8 cellular contexts compared by ENCODE assay signal in the genomic region with DNA sequence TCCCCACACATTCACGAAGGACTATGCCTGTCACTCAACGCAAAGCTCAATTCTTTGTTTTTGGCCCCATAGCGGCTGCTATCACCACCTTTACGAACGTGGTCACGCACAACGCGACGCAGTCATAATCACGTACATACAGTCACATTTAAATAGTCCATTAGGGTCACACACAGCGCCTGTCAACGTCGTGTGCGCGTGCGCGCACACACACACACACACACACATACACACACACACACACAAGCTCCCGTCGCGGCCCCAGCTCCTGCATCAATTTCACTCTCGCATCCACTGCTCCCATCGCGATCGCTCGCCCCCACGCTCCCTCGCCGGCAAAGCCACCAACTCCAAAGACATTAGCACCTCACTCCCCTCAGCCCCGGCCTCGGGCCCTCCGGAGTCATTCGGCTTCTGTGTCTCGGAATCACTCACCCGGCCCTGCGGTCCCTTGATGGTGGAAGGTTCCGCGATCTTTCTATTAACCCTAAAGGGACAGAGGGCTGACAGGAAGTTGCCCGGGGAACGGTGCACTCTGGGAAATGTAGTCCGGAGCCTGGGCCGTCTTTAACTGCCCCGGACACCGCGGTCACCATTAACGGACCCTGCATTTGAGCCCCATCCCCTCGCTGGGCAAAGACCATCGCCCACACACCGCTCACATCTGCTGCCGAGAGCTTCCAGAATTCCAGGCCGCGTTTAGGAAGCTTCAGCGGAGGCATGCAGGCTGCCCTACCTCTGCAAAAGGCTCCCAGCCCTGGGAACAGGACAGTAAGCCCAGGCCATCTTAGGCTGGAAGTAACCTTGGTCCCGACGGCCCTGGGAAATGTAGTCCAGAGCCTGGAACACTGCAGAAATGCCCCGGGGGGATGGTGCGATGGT. TPM values are rescaled to one million over a fixed set of nuclear protein-coding genes. Genes with fewer than 3 reads are reported as not detected.
DNase-seq lines count a peak whose midpoint lies in the region; ATAC-seq and TF ChIP-seq lines count a peak whose summit lies in the region.

A gene (minus strand): TSS at position 486 of the 882 bp plus-strand sequence. CDS start 12,768 bp downstream, outside the sequence.

- no peaks in the 10 kb centered on the region for H3K9me2 ChIP-seq in PC-9 (ENCODE audit: insufficient read depth)

- 0 out of 2 replicates have a peak, but pooled peaks cover 6% of the 10 kb centered on the region for H3F3A ChIP-seq in PC-9 (ENCODE audit: insufficient read depth, low read depth)

- no peaks in the 10 kb centered on the region for H4K20me1 ChIP-seq in PC-9 (ENCODE audit: insufficient read depth)
- no peaks in the 10 kb centered on the region for H4K20me1 ChIP-seq in fibroblast of lung (ENCODE audit: control insufficient read depth, extremely low read depth, insufficient read depth, low read length)

- H3K9me3 ChIP-seq in PC-9 (ENCODE audit: insufficient read depth, low read depth) (peaks cover 36% of the 10 kb centered on the region), fibroblast of lung (ENCODE audit: control insufficient read depth, insufficient read depth, low read depth, low read length) (no peaks in the 10 kb centered on the region)

- peaks cover 45% of the 10 kb centered on the region for H3K9me3 Mint-ChIP-seq in activated T-helper 1 cell treated with anti-CD3 and anti-CD28 coated beads, Interleukin-12 subunit alpha, Interleukin-12 subunit beta, Interleukin-2, Interleukin-4 antibody, amounts not matched to agents 30 ng/mL and 10 ng/mL and 1 ng/mL, durations not matched to agents 14 hours and 24 hours and 36 hours
- H3K9me3 Mint-ChIP-seq in naive B cell: peaks cover 0 to 32% (median 20%) of the 10 kb centered on the region in 7 donors
- H3K9me3 Mint-ChIP-seq in stimulated activated effector memory CD8-positive, alpha-beta T cell treated with anti-CD3 and anti-CD28 coated beads, Interleukin-12 subunit alpha, Interleukin-12 subunit beta, amount 100 ng/mL, for 72 hours: peaks cover 6% of the 10 kb centered on the region

- H3K79me2 ChIP-seq in PC-9 (ENCODE audit: low read depth): peaks cover 12% of the 10 kb centered on the region; the same call in 1 of the 2 replicates
- peaks cover 2% of the 10 kb centered on the region for H3K79me2 ChIP-seq in fibroblast of lung (ENCODE audit: control insufficient read depth, insufficient read depth, low read length)

- no peaks in the 10 kb centered on the region for H3K27me3 ChIP-seq in PC-9 (ENCODE audit: insufficient read depth, low read depth)
- H3K27me3 ChIP-seq in fibroblast of lung (ENCODE audit: control insufficient read depth, insufficient read depth, low read length): no peaks in the 10 kb centered on the region

- no peak for TF ChIP-seq CTCF in PC-9 (conservative IDR thresholded peaks at IDR 0.05)
- TF ChIP-seq CTCF in fibroblast of lung (conservative IDR thresholded peaks at IDR 0.05 in 1 of 2, IDR thresholded peaks at IDR 0.05 in 1 of 2; ENCODE audit: low read depth in 1 of 2, low read length in 2 of 2): no peak

- no peaks in the 10 kb centered on the region for H3K4me1 ChIP-seq in PC-9 (replicated peaks; ENCODE audit: insufficient read depth)
- H3K4me1 ChIP-seq in fibroblast of lung (ENCODE audit: control insufficient read depth, extremely low read depth, insufficient read depth, low read length): no peaks in the 10 kb centered on the region

- H3K36me3 ChIP-seq in PC-9 (ENCODE audit: low read depth) (peaks cover 16% of the 10 kb centered on the region), fibroblast of lung (ENCODE audit: control insufficient read depth, insufficient read depth, low read length) (no peaks in the 10 kb centered on the region)

- H3K4me1 Mint-ChIP-seq in activated T-helper 1 cell treated with anti-CD3 and anti-CD28 coated beads, Interleukin-12 subunit alpha, Interleukin-12 subunit beta, Interleukin-2, Interleukin-4 antibody, amounts not matched to agents 30 ng/mL and 10 ng/mL and 1 ng/mL, durations not matched to agents 14 hours and 24 hours and 36 hours (ENCODE audit: low read depth): no peaks in the 10 kb centered on the region
- peaks cover 7 to 12% (median 10%) of the 10 kb centered on the region in 3 donors for H3K4me1 Mint-ChIP-seq in naive B cell
- H3K4me1 Mint-ChIP-seq in stimulated activated effector memory CD8-positive, alpha-beta T cell treated with anti-CD3 and anti-CD28 coated beads, Interleukin-12 subunit alpha, Interleukin-12 subunit beta, amount 100 ng/mL, for 72 hours: peaks cover 6% of the 10 kb centered on the region

- peak within 1 kb of the TSS; percentile 80 for H3K9ac ChIP-seq in fibroblast of lung (ENCODE audit: insufficient read depth, low read length)

- peaks cover 44% of the 10 kb centered on the region for H3K36me3 Mint-ChIP-seq in activated T-helper 1 cell treated with anti-CD3 and anti-CD28 coated beads, Interleukin-12 subunit alpha, Interleukin-12 subunit beta, Interleukin-2, Interleukin-4 antibody, amounts not matched to agents 30 ng/mL and 10 ng/mL and 1 ng/mL, durations not matched to agents 14 hours and 24 hours and 36 hours (ENCODE audit: low read depth)
- H3K36me3 Mint-ChIP-seq in naive B cell: peaks cover 15 to 30% of the 10 kb centered on the region in 2 donors
- peaks cover 27% of the 10 kb centered on the region for H3K36me3 Mint-ChIP-seq in stimulated activated effector memory CD8-positive, alpha-beta T cell treated with anti-CD3 and anti-CD28 coated beads, Interleukin-12 subunit alpha, Interleukin-12 subunit beta, amount 100 ng/mL, for 72 hours

- ATAC-seq in GM19468 (IDR thresholded peaks at IDR 0.05; ENCODE audit: extremely low read depth, unreplicated experiment): peak; percentile 75
- ATAC-seq in naive B cell (ENCODE audit: low read depth in 2 of 2): peak; percentile 89 to 91
- peak; percentile 99 for ATAC-seq in stimulated activated effector memory CD8-positive, alpha-beta T cell treated with anti-CD3 and anti-CD28 coated beads, Interleukin-12 subunit alpha, Interleukin-12 subunit beta, amount 100 ng/mL, for 72 hours

- H3K27me3 Mint-ChIP-seq in activated T-helper 1 cell treated with anti-CD3 and anti-CD28 coated beads, Interleukin-12 subunit alpha, Interleukin-12 subunit beta, Interleukin-2, Interleukin-4 antibody, amounts not matched to agents 30 ng/mL and 10 ng/mL and 1 ng/mL, durations not matched to agents 14 hours and 24 hours and 36 hours (ENCODE audit: insufficient read depth): no peaks in the 10 kb centered on the region
- H3K27me3 Mint-ChIP-seq in naive B cell: no peaks in the 10 kb centered on the region

- H3K4me2 ChIP-seq in PC-9 (peak within 1 kb of the TSS; percentile 83), fibroblast of lung (ENCODE audit: extremely low read depth, insufficient read depth, low read length) (peak within 1 kb of the TSS; percentile 99)

- peak; percentile 88 for DNase-seq in CMK (ENCODE audit: low read depth)
- peak; percentile 65 for DNase-seq in HT1080 (ENCODE audit: low read depth)
- DNase-seq in PC-9: peak; percentile 80 to 82
- DNase-seq in activated T-helper 1 cell treated with anti-CD3 and anti-CD28 coated beads, Interleukin-12 subunit alpha, Interleukin-12 subunit beta, Interleukin-2, Interleukin-4 antibody, amounts not matched to agents 30 ng/mL and 10 ng/mL and 1 ng/mL, durations not matched to agents 14 hours and 24 hours and 36 hours (ENCODE audit: low spot score): peak; percentile 81
- peak; percentile 91 to 95 for DNase-seq in fibroblast of lung (ENCODE audit: low read depth in 2 of 2)
- DNase-seq in naive B cell: peak; percentile 86
- peak; percentile 68 to 89 for DNase-seq in stimulated activated effector memory CD8-positive, alpha-beta T cell treated with anti-CD3 and anti-CD28 coated beads, Interleukin-12 subunit alpha, Interleukin-12 subunit beta, amount 100 ng/mL, for 72 hours (ENCODE audit: low spot score in 2 of 2)

- H3K27ac ChIP-seq in PC-9 (no peak within 1 kb of the TSS), fibroblast of lung (ENCODE audit: insufficient read depth, low read length) (peak within 1 kb of the TSS; percentile 81)

- H3K4me3 Mint-ChIP-seq in activated T-helper 1 cell treated with anti-CD3 and anti-CD28 coated beads, Interleukin-12 subunit alpha, Interleukin-12 subunit beta, Interleukin-2, Interleukin-4 antibody, amounts not matched to agents 30 ng/mL and 10 ng/mL and 1 ng/mL, durations not matched to agents 14 hours and 24 hours and 36 hours: no peak within 1 kb of the TSS
- H3K4me3 Mint-ChIP-seq in naive B cell: peak within 1 kb of the TSS in 1 of 8 donors; percentile 64
- no peak within 1 kb of the TSS for H3K4me3 Mint-ChIP-seq in stimulated activated effector memory CD8-positive, alpha-beta T cell treated with anti-CD3 and anti-CD28 coated beads, Interleukin-12 subunit alpha, Interleukin-12 subunit beta, amount 100 ng/mL, for 72 hours

- no peak within 1 kb of the TSS for H3K27ac Mint-ChIP-seq in activated T-helper 1 cell treated with anti-CD3 and anti-CD28 coated beads, Interleukin-12 subunit alpha, Interleukin-12 subunit beta, Interleukin-2, Interleukin-4 antibody, amounts not matched to agents 30 ng/mL and 10 ng/mL and 1 ng/mL, durations not matched to agents 14 hours and 24 hours and 36 hours
- peak within 1 kb of the TSS; percentile 27 to 90 (median 66) for H3K27ac Mint-ChIP-seq in naive B cell
- H3K27ac Mint-ChIP-seq in stimulated activated effector memory CD8-positive, alpha-beta T cell treated with anti-CD3 and anti-CD28 coated beads, Interleukin-12 subunit alpha, Interleukin-12 subunit beta, amount 100 ng/mL, for 72 hours: no peak within 1 kb of the TSS

- H2AFZ ChIP-seq in PC-9: peak within 1 kb of the TSS; percentile 90
- H2AFZ ChIP-seq in fibroblast of lung (ENCODE audit: low read length): peak within 1 kb of the TSS; percentile 97

- intact Hi-C loops in PC-9 (cut with micrococcal nuclease; ENCODE audit: unreplicated experiment): loop anchor here (1.0 to 2.0 kb wide), 2 partner anchors 12 to 349 kb away; a partner anchor contains a TSS
- intact Hi-C loops in activated T-helper 1 cell treated with anti-CD3 and anti-CD28 coated beads, Interleukin-12 subunit alpha, Interleukin-12 subunit beta, Interleukin-2, Interleukin-4 antibody, amounts not matched to agents 30 ng/mL and 10 ng/mL and 1 ng/mL, durations not matched to agents 14 hours and 24 hours and 36 hours (cut with micrococcal nuclease): loop anchor here (1.0 to 10.0 kb wide), 13 partner anchors 12 to 626 kb away; a partner anchor contains a TSS

- POLR2A ChIA-PET in PC-9 (lab: Charles Lee; ENCODE audit: unreplicated experiment): interaction anchor here (0.6 to 1.2 kb wide), 5 partner anchors 11 to 942 kb away, joined by 3 to 13 read pairs (median 9); no protein-coding TSS in a partner anchor

- H3K4me3 ChIP-seq in PC-9 (peak within 1 kb of the TSS; percentile 74), fibroblast of lung (replicated peaks in 1 of 4; ENCODE audit: control extremely low read depth in 1 of 4, insufficient read depth in 1 of 4, low read depth in 3 of 4, low read length in 4 of 4) (peak within 1 kb of the TSS; percentile 71 to 94 (median 80))

- no TSS peak for BruUV-seq in PC-9 (replicated peaks; lab: Mats Ljungman, UMichigan)

- CTCF ChIA-PET in PC-9 (lab: Charles Lee): no interaction called here

RNA-seq across cellular contexts. Expression of the gene that starts here (rescaled TPM):
- 0.59 and 1.1 TPM in 2 replicates for total RNA-seq in HT1080 (2014; rRNA removed; shearing (Covaris generic))
- polyA plus RNA-seq in HT1080 (2015; cell fraction: cytosol; rRNA removed): 0.03 TPM in 1 of 2 replicates, not detected in the other
- polyA plus RNA-seq in HT1080 (2015; cell fraction: nucleus; rRNA removed): 0.03 TPM in 1 of 2 replicates, not detected in the other
- total RNA-seq in PC-9 (2021) (5.0 and 5.9 TPM in 2 replicates), fibroblast of lung (9.1 and 9.2 TPM in 2 replicates)
- 4.4 and 4.5 TPM in 2 replicates for total RNA-seq in activated T-helper 1 cell treated with anti-CD3 and anti-CD28 coated beads, Interleukin-12 subunit alpha, Interleukin-12 subunit beta, Interleukin-2, Interleukin-4 antibody, amounts not matched to agents 30 ng/mL and 10 ng/mL and 1 ng/mL, durations not matched to agents 14 hours and 24 hours and 36 hours
- polyA plus RNA-seq in fibroblast of lung (3.0 and 4.4 TPM in 2 replicates), naive B cell (ENCODE audit: low read depth in 6 of 6) (10 to 100 TPM in 1 of 6 donors, 1 to 10 TPM in 5; 3.1 to 10.9 (median 7.8) TPM)
- 2.6 and 3.6 TPM in 2 replicates for polyA plus RNA-seq in fibroblast of lung (2012)
- not detected in 2 replicates for polyA minus RNA-seq in fibroblast of lung (ENCODE audit: low replicate concordance)

Comparison
In these comparisons a context has a peak if more than half of its experiments do, and no peak if none do; other contexts are left out.
1. H3K27ac Mint-ChIP-seq: peak in naive B cell (6 of 6); none in activated T-helper 1 cell treated with anti-CD3 and anti-CD28 coated beads, Interleukin-12 subunit alpha, Interleukin-12 subunit beta, Interleukin-2, Interleukin-4 antibody, amounts not matched to agents 30 ng/mL and 10 ng/mL and 1 ng/mL, durations not matched to agents 14 hours and 24 hours and 36 hours (single experiment) and stimulated activated effector memory CD8-positive, alpha-beta T cell treated with anti-CD3 and anti-CD28 coated beads, Interleukin-12 subunit alpha, Interleukin-12 subunit beta, amount 100 ng/mL, for 72 hours (single experiment).
2. Peak in every context shown above with its lines, with median percentiles within 50 percentile points of each other: DNase-seq and ATAC-seq.